In the genomic region with DNA sequence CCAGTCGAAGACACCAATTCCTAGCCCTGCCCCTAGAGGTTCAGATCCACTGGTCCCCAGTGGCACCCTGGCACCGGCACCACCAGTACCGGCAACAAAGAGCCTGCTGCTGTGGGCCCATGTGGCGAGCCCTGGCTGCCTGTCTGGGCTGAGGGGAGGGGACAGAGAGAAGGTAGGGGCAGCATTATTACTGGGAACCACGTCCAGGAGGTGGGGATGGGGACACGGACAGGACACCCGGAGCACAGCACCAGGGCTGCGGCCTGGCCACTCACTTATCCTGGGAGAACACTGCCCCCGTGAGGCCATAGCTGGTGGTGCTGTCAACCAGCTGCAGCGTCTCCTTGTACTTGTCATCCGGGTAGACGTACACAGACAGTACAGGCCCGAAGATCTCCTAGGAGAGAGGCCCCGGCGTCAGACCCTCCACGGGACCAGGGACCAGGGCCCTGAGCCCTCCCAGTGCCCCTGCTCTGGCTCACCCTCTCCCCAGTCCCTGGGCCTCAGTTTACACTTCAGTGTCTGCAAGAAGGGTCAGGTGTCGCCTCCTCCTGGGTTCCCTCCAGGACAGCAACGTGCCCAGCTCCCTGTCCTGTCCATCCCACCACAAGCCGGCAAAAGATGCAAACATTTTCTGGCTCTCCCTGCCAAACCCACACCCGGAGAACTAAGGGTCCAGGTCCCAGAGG, we compare ENCODE assay signal across 8 cellular contexts. TPM values are rescaled to one million over a fixed set of nuclear protein-coding genes. Genes with fewer than 3 reads are reported as not detected.
DNase-seq lines count a peak whose midpoint lies in the region; ATAC-seq and TF ChIP-seq lines count a peak whose summit lies in the region.

No MANE protein-coding gene starts in this region.

- H3K27me3 ChIP-seq in AG04450 (ENCODE audit: control insufficient read depth, insufficient read depth, low read length), result no peaks in the 10 kb centered on the region
- no peaks in the 10 kb centered on the region for H3K27me3 ChIP-seq in lower lobe of right lung (ENCODE audit: low read depth)

- peak; percentile 78 to 80 for ATAC-seq in lower lobe of right lung
- no peak for ATAC-seq in HG02588 (IDR thresholded peaks at IDR 0.05; ENCODE audit: unreplicated experiment)

- DNase-seq in AG04450 (ENCODE audit: low read depth, low spot score), result peak; percentile 61
- peak; percentile 64 for DNase-seq in GM19240 (ENCODE audit: insufficient read length, low spot score)
- DNase-seq in NCI-H526 (lab: John Stamatoyannopoulos, UW), result peak; percentile 54 to 78
- DNase-seq in activated CD4-positive, alpha-beta T cell treated with anti-CD3 and anti-CD28 coated beads, Interleukin-2, amount 50 U/mL, for 4 hours, result peak; percentile 53 to 56
- DNase-seq in dermis microvascular lymphatic vessel endothelial cell (ENCODE audit: low read depth in 2 of 2), result peak; percentile 64 to 85
- peak; percentile 84 for DNase-seq in lower lobe of right lung
- peak; percentile 44 to 78 (median 47) for DNase-seq in stimulated activated CD4-positive, alpha-beta T cell treated with anti-CD3 and anti-CD28 coated beads, TNF-alpha, amount 100 ng/mL, for 24 hours (ENCODE audit: low read depth in 3 of 3)

- intact Hi-C loops in lower lobe of right lung (cut with DNase I), result no loop called here

- H3K4me1 ChIP-seq in lower lobe of right lung, result no peaks in the 10 kb centered on the region

- POLR2A ChIA-PET in AG04450 (lab: Yijun Ruan, JAX), result no interaction called here

- H3K27ac ChIP-seq in AG04450 (ENCODE audit: low read depth, low read length) (no peak overlapping the region), lower lobe of right lung (no peak overlapping the region)

- CTCF ChIA-PET in AG04450 (lab: Charles Lee), result interaction anchor here (0.5 to 4.6 kb wide), 13 partner anchors 8 to 1866 kb away, joined by 3 to 57 read pairs (median 4); no protein-coding TSS in a partner anchor

- H3K9me3 ChIP-seq in AG04450 (ENCODE audit: control insufficient read depth, insufficient read depth, low read length), result no peaks in the 10 kb centered on the region
- H3K9me3 ChIP-seq in lower lobe of right lung, result no peaks in the 10 kb centered on the region

- H3K4me3 ChIP-seq in AG04450 (ENCODE audit: low read depth, low read length) (no peak overlapping the region), lower lobe of right lung (no peak overlapping the region)

- no peaks in the 10 kb centered on the region for H3K36me3 ChIP-seq in lower lobe of right lung

- TF ChIP-seq CTCF in AG04450 (IDR thresholded peaks at IDR 0.05; ENCODE audit: low read depth, low read length) (peak; percentile 87), lower lobe of right lung (IDR thresholded peaks at IDR 0.05) (peak; percentile 79)

RNA-seq across cellular contexts. Expression of a gene that starts 15.8 kb away (rescaled TPM):
- not detected in 2 replicates for polyA plus RNA-seq in AG04450 (2011; rRNA removed)
- not detected in 2 replicates for polyA minus RNA-seq in AG04450 (2011; rRNA and poly(A)+ RNA removed)
- not detected in 2 replicates for total RNA-seq in dermis microvascular lymphatic vessel endothelial cell
- total RNA-seq in lower lobe of right lung, result not detected

RNA-seq across cellular contexts. Expression of a gene that starts 27.1 kb away (rescaled TPM):
- 8.8 and 14.7 TPM in 2 replicates for polyA plus RNA-seq in AG04450 (2011; rRNA removed)
- 8.3 and 10.4 TPM in 2 replicates for polyA minus RNA-seq in AG04450 (2011; rRNA and poly(A)+ RNA removed)
- total RNA-seq in dermis microvascular lymphatic vessel endothelial cell (12.7 and 16.4 TPM in 2 replicates), lower lobe of right lung (11.7 TPM)
